14 cellular contexts compared by ENCODE assay signal in genomic region chr12:77001181-77001758, GRCh38.
"Had no signal": no experiment of that assay in that cellular context is flagged by ENCODE, and none has a peak within 500 bp of the region (broad histone marks: within the 10 kb centered on the region; RNA-seq: fewer than 3 reads in every experiment).

No MANE protein-coding gene starts in this region.

- H3K4me3 ChIP-seq: body of pancreas, coronary artery, heart right ventricle, pancreas had no signal

- H3K27me3 ChIP-seq: body of pancreas, pancreas had no signal

- H3K4me1 Mint-ChIP-seq: activated naive CD4-positive, alpha-beta T cell treated with anti-CD3 and anti-CD28 coated beads, Interleukin-2, amount 50 U/mL, for 24 hours had no signal

- H3K36me3 ChIP-seq: heart right ventricle, pancreas had no signal

- H3K4me1 ChIP-seq: body of pancreas, heart right ventricle, pancreas had no signal

- H3K27ac ChIP-seq: body of pancreas, coronary artery, heart right ventricle, pancreas had no signal

- H3K27ac Mint-ChIP-seq: activated naive CD4-positive, alpha-beta T cell treated with anti-CD3 and anti-CD28 coated beads, Interleukin-2, amount 50 U/mL, for 24 hours; activated T-helper 2 cell treated with anti-CD3 and anti-CD28 coated beads, Interferon-gamma antibody, Interleukin-2, Interleukin-4, amounts not matched to agents 10 μg/mL and 5 μg/mL and 100 μg/mL, durations not matched to agents 14 hours and 24 hours and 36 hours; nephron; stimulated activated naive CD8-positive, alpha-beta T cell treated with anti-CD3 and anti-CD28 coated beads, Interleukin-15, Interleukin-2, amounts not matched to agents 100 ng/mL and 50 ng/mL, for 24 hours had no signal

- H3K9me3 Mint-ChIP-seq: activated naive CD4-positive, alpha-beta T cell treated with anti-CD3 and anti-CD28 coated beads, Interleukin-2, amount 50 U/mL, for 24 hours; activated T-helper 2 cell treated with anti-CD3 and anti-CD28 coated beads, Interferon-gamma antibody, Interleukin-2, Interleukin-4, amounts not matched to agents 10 μg/mL and 5 μg/mL and 100 μg/mL, durations not matched to agents 14 hours and 24 hours and 36 hours; nephron; stimulated activated naive CD8-positive, alpha-beta T cell treated with anti-CD3 and anti-CD28 coated beads, Interleukin-15, Interleukin-2, amounts not matched to agents 100 ng/mL and 50 ng/mL, for 24 hours had no signal

- H3K36me3 Mint-ChIP-seq: activated naive CD4-positive, alpha-beta T cell treated with anti-CD3 and anti-CD28 coated beads, Interleukin-2, amount 50 U/mL, for 24 hours had no signal

- ATAC-seq: body of pancreas, heart right ventricle, left ventricle myocardium superior, pancreas had no signal

- H3K9me3 ChIP-seq: body of pancreas, pancreas had no signal

- DNase-seq: body of pancreas; central memory CD4-positive, alpha-beta T cell; effector CD4-positive, alpha-beta T cell; heart right ventricle; left ventricle myocardium superior; mesenchymal stem cell; pancreas; stimulated activated CD4-positive, alpha-beta T cell treated with anti-CD3 and anti-CD28 coated beads, Interleukin-15, amount 100 ng/mL, for 24 hours; stimulated activated CD4-positive, alpha-beta T cell treated with anti-CD3 and anti-CD28 coated beads, Interleukin-4, amount 100 ng/mL, for 24 hours had no signal

- H3K4me3 Mint-ChIP-seq: activated naive CD4-positive, alpha-beta T cell treated with anti-CD3 and anti-CD28 coated beads, Interleukin-2, amount 50 U/mL, for 24 hours; nephron; stimulated activated naive CD8-positive, alpha-beta T cell treated with anti-CD3 and anti-CD28 coated beads, Interleukin-15, Interleukin-2, amounts not matched to agents 100 ng/mL and 50 ng/mL, for 24 hours had no signal
